8 cellular contexts compared by ENCODE assay signal in the genomic region with DNA sequence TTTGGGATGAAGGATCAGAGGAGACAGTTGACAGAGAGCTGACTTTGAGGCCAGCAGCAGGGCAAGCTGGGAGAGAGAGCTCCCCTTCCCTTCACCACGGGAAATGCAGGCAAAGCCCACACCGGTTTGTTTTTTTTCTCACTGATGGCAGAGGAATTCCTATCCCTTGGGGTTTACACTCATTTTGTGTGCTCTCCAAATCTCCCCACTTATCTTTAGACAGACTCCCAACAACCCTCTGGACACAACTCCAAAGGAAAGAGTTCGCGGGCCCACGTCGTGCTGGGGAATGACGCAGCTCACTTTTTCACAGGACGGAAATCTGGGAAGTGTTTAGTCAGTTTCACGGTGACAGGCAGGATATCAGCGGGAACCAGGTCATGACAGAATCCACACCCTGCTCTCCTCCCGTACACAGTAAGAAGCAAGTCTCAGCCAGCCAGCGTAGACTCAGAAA.
A peak's percentile ranks its signal among the peaks of the same experiment; 100 is the strongest.
DNase-seq lines count a peak whose midpoint lies in the region; ATAC-seq and TF ChIP-seq lines count a peak whose summit lies in the region.

No MANE protein-coding gene starts in this region.

- ATAC-seq in HG02759 (IDR thresholded peaks at IDR 0.05; ENCODE audit: unreplicated experiment): no peak

- H3K27me3 ChIP-seq in H9 (ENCODE audit: insufficient read depth, low read length): no peaks in the 10 kb centered on the region
- H3K27me3 ChIP-seq in kidney epithelial cell (ENCODE audit: control insufficient read depth, insufficient read depth, low read length): no peaks in the 10 kb centered on the region

- no peak overlapping the region for H2BK5ac ChIP-seq in H9 (ENCODE audit: insufficient read length, low read length)

- POLR2A ChIA-PET in activated CD4-positive, alpha-beta memory T cell treated with anti-CD3 and anti-CD28 coated beads, Interleukin-2, amount 10 ng/mL, durations not matched to agents 7 days and 5 days (lab: Charles Lee): no interaction called here
- POLR2A ChIA-PET in RWPE1 (lab: Yijun Ruan, JAX; ENCODE audit: low non-redundant PET): no interaction called here

- H2BK120ac ChIP-seq in H9 (ENCODE audit: low read depth, low read length, poor library complexity, severe bottlenecking): no peak overlapping the region

- no peak overlapping the region for H3K23ac ChIP-seq in H9 (ENCODE audit: insufficient read length, low read depth, low read length)

- no peak overlapping the region for H2BK20ac ChIP-seq in H9 (ENCODE audit: low read depth, low read length, poor library complexity, severe bottlenecking)

- H2BK15ac ChIP-seq in H9 (ENCODE audit: low read depth, low read length): no peak overlapping the region

- no peaks in the 10 kb centered on the region for H4K20me1 ChIP-seq in H9 (ENCODE audit: control insufficient read depth, insufficient read depth, insufficient read length)

- no peak overlapping the region for H2BK12ac ChIP-seq in H9 (ENCODE audit: insufficient read length, low read depth, low read length)

- peak overlapping the region; percentile 34 for H3K18ac ChIP-seq in H9 (ENCODE audit: insufficient read length, low read depth, low read length)

- H2AK5ac ChIP-seq in H9 (ENCODE audit: insufficient read length, low read length): no peak overlapping the region

- H3K4me3 Mint-ChIP-seq in H9: no peak overlapping the region
- no peak overlapping the region for H3K4me3 Mint-ChIP-seq in activated CD4-positive, alpha-beta memory T cell treated with anti-CD3 and anti-CD28 coated beads, Interleukin-2, amount 10 ng/mL, durations not matched to agents 7 days and 5 days

- H3K4me1 Mint-ChIP-seq in H9: peaks cover 9 to 11% of the 10 kb centered on the region in 2 experiments
- no peaks in the 10 kb centered on the region for H3K4me1 Mint-ChIP-seq in activated CD4-positive, alpha-beta memory T cell treated with anti-CD3 and anti-CD28 coated beads, Interleukin-2, amount 10 ng/mL, durations not matched to agents 7 days and 5 days

- TF ChIP-seq CTCF in H9 (conservative IDR thresholded peaks at IDR 0.05) (peak; percentile 58), kidney epithelial cell (IDR thresholded peaks at IDR 0.05; ENCODE audit: insufficient read depth, low read length, poor library complexity, severe bottlenecking) (peak; percentile 53), RWPE1 (conservative IDR thresholded peaks at IDR 0.05; ENCODE audit: low read depth) (no peak)

- no peak overlapping the region for H3K9ac ChIP-seq in H9 (ENCODE audit: extremely low read depth, insufficient read length, low read length)

- DNase-seq in H9 (peak; percentile 43), brain pericyte (ENCODE audit: low read depth, low spot score) (peak; percentile 42), kidney epithelial cell (ENCODE audit: low read depth) (no peak), smooth muscle cell of the brain vasculature (ENCODE audit: low read depth, low spot score) (peak; percentile 80), RWPE1 (ENCODE audit: low spot score) (no peak), GF-D8 (lab: John Stamatoyannopoulos, UW) (no peak)
- DNase-seq in activated CD4-positive, alpha-beta memory T cell treated with anti-CD3 and anti-CD28 coated beads, Interleukin-2, amount 10 ng/mL, durations not matched to agents 7 days and 5 days: no peak

- no peak overlapping the region for H3K14ac ChIP-seq in H9 (ENCODE audit: insufficient read depth, low read length)

- H3K9me3 Mint-ChIP-seq in H9: no peaks in the 10 kb centered on the region
- no peaks in the 10 kb centered on the region for H3K9me3 Mint-ChIP-seq in activated CD4-positive, alpha-beta memory T cell treated with anti-CD3 and anti-CD28 coated beads, Interleukin-2, amount 10 ng/mL, durations not matched to agents 7 days and 5 days

- no peak overlapping the region for H4K91ac ChIP-seq in H9 (ENCODE audit: insufficient read length, low read depth, low read length)

- H3K4me2 ChIP-seq in H9 (ENCODE audit: insufficient read depth, insufficient read length, low read length): no peak overlapping the region

- CTCF ChIA-PET in activated CD4-positive, alpha-beta memory T cell treated with anti-CD3 and anti-CD28 coated beads, Interleukin-2, amount 10 ng/mL, durations not matched to agents 7 days and 5 days (lab: Charles Lee): no interaction called here
- CTCF ChIA-PET in RWPE1 (lab: Yijun Ruan, JAX): interaction anchor here (0.5 to 0.6 kb wide), 2 partner anchors 184 to 1821 kb away, joined by 4 to 5 read pairs; no protein-coding TSS in a partner anchor

- H4K5ac ChIP-seq in H9 (ENCODE audit: insufficient read length, low read depth, low read length): no peak overlapping the region

- no peaks in the 10 kb centered on the region for H3K79me1 ChIP-seq in H9 (ENCODE audit: insufficient read depth, low read depth, low read length, poor library complexity, severe bottlenecking)

- H3K27me3 Mint-ChIP-seq in H9 (ENCODE audit: low read depth): peaks cover 52% of the 10 kb centered on the region
- H3K27me3 Mint-ChIP-seq in activated CD4-positive, alpha-beta memory T cell treated with anti-CD3 and anti-CD28 coated beads, Interleukin-2, amount 10 ng/mL, durations not matched to agents 7 days and 5 days: peaks cover 24% of the 10 kb centered on the region

- H3K9me3 ChIP-seq in H9 (ENCODE audit: control insufficient read depth, low read depth, low read length): no peaks in the 10 kb centered on the region

- H3K27ac ChIP-seq in H9 (ENCODE audit: insufficient read length, low read depth, low read length): no peak overlapping the region
- H3K27ac ChIP-seq in RWPE1: no peak overlapping the region

- no peaks in the 10 kb centered on the region for H3K36me3 ChIP-seq in kidney epithelial cell (ENCODE audit: control insufficient read depth, insufficient read depth, low read length)

- peak overlapping the region; percentile 69 for H2AFZ ChIP-seq in H9 (ENCODE audit: low read length)

- no peaks in the 10 kb centered on the region for H3K79me2 ChIP-seq in H9 (ENCODE audit: insufficient read depth, low read length)

- H3K4me3 ChIP-seq in kidney epithelial cell (ENCODE audit: low read depth, low read length): peak overlapping the region; percentile 13

- no peaks in the 10 kb centered on the region for H3K23me2 ChIP-seq in H9 (ENCODE audit: insufficient read length, low read depth, low read length, poor library complexity, severe bottlenecking)

- H3K56ac ChIP-seq in H9 (ENCODE audit: insufficient read length, low read depth, low read length): no peak overlapping the region

- no peak overlapping the region for H3T11ph ChIP-seq in H9 (ENCODE audit: low read length)

- H3K36me3 Mint-ChIP-seq in H9 (ENCODE audit: insufficient read depth in 1 of 3, low read depth in 3 of 3): no peaks in the 10 kb centered on the region
- H3K36me3 Mint-ChIP-seq in activated CD4-positive, alpha-beta memory T cell treated with anti-CD3 and anti-CD28 coated beads, Interleukin-2, amount 10 ng/mL, durations not matched to agents 7 days and 5 days (ENCODE audit: low read depth): no peaks in the 10 kb centered on the region

- no CpG with 5 or more reads among the region's 12 CpGs for WGBS in H9 (ENCODE audit: extremely low coverage, insufficient read length, low lambda C conversion rate)

- no peak overlapping the region for H3K4ac ChIP-seq in H9 (ENCODE audit: low read depth, low read length)

- H3K27ac Mint-ChIP-seq in H9: no peak overlapping the region
- H3K27ac Mint-ChIP-seq in activated CD4-positive, alpha-beta memory T cell treated with anti-CD3 and anti-CD28 coated beads, Interleukin-2, amount 10 ng/mL, durations not matched to agents 7 days and 5 days: no peak overlapping the region

- H3K4me1 ChIP-seq in H9 (ENCODE audit: insufficient read depth, low read length): peaks cover 3% of the 10 kb centered on the region; the same call in 1 of the 2 replicates

- no peak overlapping the region for H4K8ac ChIP-seq in H9 (replicated peaks; ENCODE audit: insufficient read length, low read depth, low read length)

Comparison
In these comparisons a context has a peak if more than half of its experiments do, and no peak if none do; other contexts are left out.
1. DNase-seq: peak in H9 (single experiment), brain pericyte (single experiment) and smooth muscle cell of the brain vasculature (single experiment); none in kidney epithelial cell (single experiment), activated CD4-positive, alpha-beta memory T cell treated with anti-CD3 and anti-CD28 coated beads, Interleukin-2, amount 10 ng/mL, durations not matched to agents 7 days and 5 days (single experiment), RWPE1 (single experiment) and GF-D8 (single experiment).